ENCODE assay signal across 10 cellular contexts in genomic region chr7:107506683-107507339, GRCh38. TPM values are rescaled to one million over a fixed set of nuclear protein-coding genes. Genes with fewer than 3 reads are reported as not detected.
DNase-seq lines count a peak whose midpoint lies in the region; ATAC-seq and TF ChIP-seq lines count a peak whose summit lies in the region.
"Had no signal": no experiment of that assay in that cellular context is flagged by ENCODE, and none has a peak within 500 bp of the region (broad histone marks: within the 10 kb centered on the region; RNA-seq: fewer than 3 reads in every experiment).

No MANE protein-coding gene starts in this region.

- H3K27ac ChIP-seq in HL-60 (replicated peaks) (peak overlapping the region; percentile 34), epithelial cell of prostate (peak overlapping the region; percentile 90)

- H3K4me3 ChIP-seq in HL-60 (replicated peaks; ENCODE audit: insufficient read depth, low read length) = no peak overlapping the region

- H3K27me3 ChIP-seq in HL-60 (ENCODE audit: insufficient read depth, poor library complexity, severe bottlenecking) = no peaks in the 10 kb centered on the region

- ATAC-seq in HG03354 (IDR thresholded peaks at IDR 0.05; ENCODE audit: poor library complexity, severe bottlenecking, unreplicated experiment) = no peak
- no peak for ATAC-seq in HG03139 (IDR thresholded peaks at IDR 0.05; ENCODE audit: unreplicated experiment)
- no peak for ATAC-seq in HG03565 (IDR thresholded peaks at IDR 0.05; ENCODE audit: unreplicated experiment)

- DNase-seq in HL-60 (ENCODE audit: low read depth in 1 of 2, low spot score in 1 of 2) = peak; percentile 14 to 89
- peak; percentile 50 for DNase-seq in NCI-H510A treated with DMSO at 0.1 percent for 48 hours (lab: John Stamatoyannopoulos, UW)
- DNase-seq in epithelial cell of prostate (ENCODE audit: low read depth, low spot score) = peak; percentile 72
- peak; percentile 81 for DNase-seq in posterior vena cava (ENCODE audit: low spot score)
- no peak for DNase-seq in HK-2 (ENCODE audit: unreplicated experiment)
- DNase-seq: effector CD8-positive, alpha-beta T cell; NK-92 treated with Interleukin-12 subunit alpha and Interleukin-12 subunit beta, amount 100 ng/mL, for 24 hours had no signal

- TF ChIP-seq CTCF in HL-60 (IDR thresholded peaks at IDR 0.05; ENCODE audit: insufficient read depth, low read length) = no peak

- intact Hi-C loops in posterior vena cava (cut with DNase I) = loop anchor here in 1 of 2 donors (2.0 kb wide), 1 partner anchor 76 kb away; no protein-coding TSS in a partner anchor

RNA-seq across cellular contexts. Expression of gene GPR22, which starts 37.0 kb away (rescaled TPM):
- total RNA-seq in posterior vena cava = not detected

RNA-seq across cellular contexts. Expression of gene COG5, which starts 56.9 kb away (rescaled TPM):
- 10 to 100 TPM; 41.8 to 50.2 TPM for total RNA-seq in posterior vena cava

RNA-seq across cellular contexts. Expression of gene DUS4L, which starts 57.0 kb away (rescaled TPM):
- total RNA-seq in posterior vena cava = 1 to 10 TPM; 5.4 to 6.6 TPM
